ENCODE assay signal across 8 cellular contexts in the genomic region with DNA sequence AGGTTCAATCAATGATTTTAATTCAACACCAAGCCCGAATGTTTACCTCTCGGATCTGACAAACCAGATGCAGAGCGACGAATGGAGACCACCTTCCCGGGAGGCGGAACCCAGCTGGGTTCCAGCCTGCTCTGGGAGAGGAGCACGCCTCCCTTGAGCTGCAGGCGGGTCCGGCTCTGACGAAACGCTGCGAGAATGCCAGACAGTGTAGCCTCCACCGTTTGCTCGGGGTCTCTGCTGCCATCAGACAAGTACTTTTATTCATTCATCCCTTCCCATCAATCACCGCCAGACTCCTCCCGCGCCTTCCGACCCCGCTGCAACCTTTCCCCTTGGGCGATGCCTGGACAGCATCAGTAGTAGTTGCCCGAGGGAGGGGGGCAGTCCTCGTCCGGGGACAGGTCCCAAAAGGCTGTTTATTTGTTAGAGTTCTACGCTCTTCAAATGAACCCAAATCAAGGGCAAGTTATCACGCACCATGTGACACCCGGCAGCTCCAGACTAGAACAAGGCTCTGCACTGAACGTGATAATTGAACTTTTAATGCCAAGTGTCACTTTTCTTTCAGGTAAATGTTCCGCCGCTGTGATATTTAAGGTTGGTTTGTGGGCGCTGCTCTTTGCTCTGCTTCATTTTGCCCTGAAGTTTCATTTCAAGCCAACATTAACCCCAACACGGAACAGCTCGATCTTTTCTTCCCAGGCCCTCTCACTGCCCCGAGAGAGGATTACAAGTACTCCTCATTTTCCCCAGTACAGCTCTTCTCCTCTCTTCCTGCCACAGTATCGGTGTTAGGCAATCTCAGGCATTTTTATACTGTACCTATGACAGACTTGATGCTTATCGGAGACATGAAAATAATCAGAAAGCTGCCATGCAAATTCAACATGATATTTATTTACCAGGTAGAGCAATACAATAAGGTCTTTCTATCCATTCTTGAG. TPM values are rescaled to one million over a fixed set of nuclear protein-coding genes. Genes with fewer than 3 reads are reported as not detected.
DNase-seq lines count a peak whose midpoint lies in the region; ATAC-seq, FAIRE-seq and TF ChIP-seq lines count a peak whose summit lies in the region.

No MANE protein-coding gene starts in this region.

- BruUV-seq in GM12878 (replicated peaks; lab: Mats Ljungman, UMichigan), result no TSS peak

- CTCF ChIA-PET in GM12878 (lab: Yijun Ruan, JAX), result no interaction called here

- 0 out of 2 replicates have a peak overlapping the region, but pooled peaks have one; percentile 3 for H3K4me2 ChIP-seq in GM12878 (ENCODE audit: control insufficient read depth, insufficient read depth)

- POLR2A ChIA-PET in GM12878 (lab: Charles Lee), result interaction anchor here (1.0 kb wide), 1 partner anchor 9 kb away, joined by 3 read pairs; no protein-coding TSS in a partner anchor

- no peak for TF ChIP-seq EP300 in GM12878 (IDR thresholded peaks at IDR 0.05; ENCODE audit: borderline replicate concordance in 1 of 2, control insufficient read depth in 1 of 2, low read depth in 2 of 2, low read length in 2 of 2)

- no peak overlapping the region for H2AFZ ChIP-seq in GM12878 (ENCODE audit: control insufficient read depth, low read depth, low read length)

- 30% methylated on average over 33 of the region's 35 CpGs for WGBS in GM12878 (ENCODE audit: insufficient coverage, insufficient replicate concordance, low lambda C conversion rate, missing lambda C conversion rate)

- peaks cover 6 to 10% of the 10 kb centered on the region in 2 experiments; a peak in 3 of 4 replicates for H3K27me3 ChIP-seq in GM12878 (replicated peaks in 1 of 2; ENCODE audit: control insufficient read depth in 2 of 2, insufficient read depth in 2 of 2, low read length in 1 of 2)

- FAIRE-seq in GM12878 (lab: Jason Lieb, UNC), result no peak

- in situ Hi-C loops in GM12878 (cut with MboI), result no loop called here

- no peak overlapping the region for H3K27ac ChIP-seq in GM12878 (ENCODE audit: control insufficient read depth, insufficient read depth)

- no peaks in the 10 kb centered on the region for H3K79me2 ChIP-seq in GM12878 (ENCODE audit: control insufficient read depth, insufficient read depth, low read length)

- H3K36me3 ChIP-seq in GM12878 (ENCODE audit: control insufficient read depth in 2 of 2, insufficient read depth in 2 of 2, low read length in 1 of 2), result no peaks in the 10 kb centered on the region

- H3K9me3 ChIP-seq in GM12878 (replicated peaks; ENCODE audit: control insufficient read depth, insufficient read depth, low read length), result no peaks in the 10 kb centered on the region

- H3K4me3 ChIP-seq in GM12878, result no peak overlapping the region

- intact Hi-C loops in GM12878 (cut with micrococcal nuclease; ENCODE audit: unreplicated experiment), result no loop called here

- ATAC-seq in GM12878 (peak; percentile 34), GM19455 (IDR thresholded peaks at IDR 0.05; ENCODE audit: unreplicated experiment) (no peak), HG02938 (IDR thresholded peaks at IDR 0.05; ENCODE audit: unreplicated experiment) (no peak)
- ATAC-seq in stimulated activated naive CD8-positive, alpha-beta T cell treated with anti-CD3 and anti-CD28 coated beads, Interleukin-15, Interleukin-2, amounts not matched to agents 100 U/mL and 50 U/mL, for 24 hours, result peak; percentile 30

- TF ChIP-seq CTCF in GM12878 (IDR thresholded peaks at IDR 0.05 in 2 of 3, conservative IDR thresholded peaks at IDR 0.05 in 1 of 3; ENCODE audit: control insufficient read depth in 2 of 3, extremely low read depth in 1 of 3, insufficient read depth in 1 of 3, low read depth in 3 of 3, low read length in 3 of 3), result no peak

- TF ChIP-seq POLR2A in GM12878 (IDR thresholded peaks at IDR 0.05; ENCODE audit: low read depth, low read length), result no peak

- H3K4me1 ChIP-seq in GM12878 (ENCODE audit: control insufficient read depth, insufficient read depth, low read length), result no peaks in the 10 kb centered on the region

- no peaks in the 10 kb centered on the region for H4K20me1 ChIP-seq in GM12878 (ENCODE audit: control insufficient read depth, insufficient read depth)

- no peak for TF ChIP-seq RAD21 in GM12878 (IDR thresholded peaks at IDR 0.05; ENCODE audit: insufficient read depth, low read depth, low read length)

- SMC1A ChIA-PET in GM12878 (lab: Charles Lee; ENCODE audit: uncharacterized antibody, unreplicated experiment), result interaction anchor here (1.1 to 1.5 kb wide), 2 partner anchors 19 to 24 kb away, joined by 3 read pairs; no protein-coding TSS in a partner anchor

- RAD21 ChIA-PET in GM12878 (lab: Charles Lee; ENCODE audit: unreplicated experiment), result no interaction called here

- peak; percentile 15 to 19 for DNase-seq in activated T-cell treated with anti-CD3 and anti-CD28 coated beads, Interleukin-2, amount 50 U/mL, for 48 hours
- no peak for DNase-seq in activated T-cell treated with anti-CD3 and anti-CD28 coated beads for 4 hours
- no peak for DNase-seq in GM12878 (ENCODE audit: low read depth, low spot score)
- peak; percentile 10 for DNase-seq in iris pigment epithelial cell (ENCODE audit: low read depth)
- peak; percentile 7 for DNase-seq in stimulated activated naive CD8-positive, alpha-beta T cell treated with anti-CD3 and anti-CD28 coated beads, Interleukin-15, Interleukin-2, amounts not matched to agents 100 U/mL and 50 U/mL, for 24 hours
- DNase-seq in NCI-H2196 (lab: John Stamatoyannopoulos, UW; ENCODE audit: unreplicated experiment), result no peak

- no peak overlapping the region for H3K9ac ChIP-seq in GM12878 (ENCODE audit: control insufficient read depth, insufficient read depth, low read length)

TF ChIP-seq in GM12878, 131 proteins besides CTCF, POLR2A, EP300 and RAD21 (continues in another document):
- TF ChIP-seq YBX1 (IDR thresholded peaks at IDR 0.05) (no peak), POLR2AphosphoS5 (IDR thresholded peaks at IDR 0.05; ENCODE audit: low read length) (no peak), STAT1 (conservative IDR thresholded peaks at IDR 0.05) (no peak), REST (IDR thresholded peaks at IDR 0.05; ENCODE audit: low read depth, low read length) (no peak)
- TF ChIP-seq, protein P1, sequence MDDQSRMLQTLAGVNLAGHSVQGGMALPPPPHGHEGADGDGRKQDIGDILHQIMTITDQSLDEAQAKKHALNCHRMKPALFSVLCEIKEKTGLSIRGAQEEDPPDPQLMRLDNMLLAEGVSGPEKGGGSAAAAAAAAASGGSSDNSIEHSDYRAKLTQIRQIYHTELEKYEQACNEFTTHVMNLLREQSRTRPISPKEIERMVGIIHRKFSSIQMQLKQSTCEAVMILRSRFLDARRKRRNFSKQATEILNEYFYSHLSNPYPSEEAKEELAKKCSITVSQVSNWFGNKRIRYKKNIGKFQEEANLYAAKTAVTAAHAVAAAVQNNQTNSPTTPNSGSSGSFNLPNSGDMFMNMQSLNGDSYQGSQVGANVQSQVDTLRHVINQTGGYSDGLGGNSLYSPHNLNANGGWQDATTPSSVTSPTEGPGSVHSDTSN (IDR thresholded peaks at IDR 0.05; ENCODE audit: insufficient replicate concordance, low read depth, low read length), result no peak

RNA-seq across cellular contexts. Expression of gene EDNRB, which starts 1.0 kb away (rescaled TPM):
- total RNA-seq in GM12878 (2013; cell fraction: nucleolus; rRNA removed), result 0.20 TPM in 1 of 2 replicates, not detected in the other
- total RNA-seq in GM12878 (2014; rRNA removed), result not detected in 2 replicates
- not detected in 2 replicates for total RNA-seq in GM12878 (2014; rRNA removed; fragmentation: Illumina TruSeq; extraction: Trizol)
- total RNA-seq in GM12878 (2021), result not detected in 2 replicates
- polyA plus RNA-seq in GM12878 (2011; ENCODE audit: low read depth), result not detected
- not detected in 2 replicates for polyA plus RNA-seq in GM12878 (2011; rRNA removed)
- not detected in 2 replicates for polyA plus RNA-seq in GM12878 (2011; cell fraction: cytosol; rRNA removed)
- not detected in 2 replicates for polyA plus RNA-seq in GM12878 (2011; cell fraction: nucleus; rRNA removed)
- polyA plus RNA-seq in GM12878 (2012), result not detected in 2 replicates
- not detected in 2 replicates for polyA plus RNA-seq in GM12878 (2014; fragmentation: Illumina TruSeq; extraction: Trizol)
- polyA plus RNA-seq in GM12878 (2014; fragmentation: Nextera tagmentation; extraction: Ambion mirVana), result not detected
- not detected in 2 replicates for polyA plus RNA-seq in GM12878 (2014; rRNA removed)
- polyA plus RNA-seq in GM12878 (2016; fragmentation: Nextera tagmentation; extraction: Ambion mirVana), result not detected
- polyA minus RNA-seq in GM12878 (2011; rRNA and poly(A)+ RNA removed), result not detected in 2 replicates
- not detected in 2 replicates for polyA minus RNA-seq in GM12878 (2011; cell fraction: cytosol; rRNA and poly(A)+ RNA removed)
- not detected in 2 replicates for polyA minus RNA-seq in GM12878 (2011; cell fraction: nucleus; rRNA and poly(A)+ RNA removed)

Comparison
In these comparisons a context has a peak if more than half of its experiments do, and no peak if none do; other contexts are left out.
1. DNase-seq: peak in activated T-cell treated with anti-CD3 and anti-CD28 coated beads, Interleukin-2, amount 50 U/mL, for 48 hours (2 of 2), iris pigment epithelial cell (single experiment) and stimulated activated naive CD8-positive, alpha-beta T cell treated with anti-CD3 and anti-CD28 coated beads, Interleukin-15, Interleukin-2, amounts not matched to agents 100 U/mL and 50 U/mL, for 24 hours (single experiment); none in activated T-cell treated with anti-CD3 and anti-CD28 coated beads for 4 hours (single experiment), GM12878 (single experiment) and NCI-H2196 (single experiment).
2. ATAC-seq: peak in GM12878 (single experiment) and stimulated activated naive CD8-positive, alpha-beta T cell treated with anti-CD3 and anti-CD28 coated beads, Interleukin-15, Interleukin-2, amounts not matched to agents 100 U/mL and 50 U/mL, for 24 hours (single experiment); none in GM19455 (single experiment) and HG02938 (single experiment).